Comparison of ENCODE assay signal across 4 cellular contexts in genomic region chr16:18995406-18995805, GRCh38. TPM values are rescaled to one million over a fixed set of nuclear protein-coding genes. Genes with fewer than 3 reads are reported as not detected.
"Had no signal": no experiment of that assay in that cellular context is flagged by ENCODE, and none has a peak within 500 bp of the region (broad histone marks: within the 10 kb centered on the region; RNA-seq: fewer than 3 reads in every experiment).

No MANE protein-coding gene starts in this region.

RNA-seq across cellular contexts. Expression of gene TMC7, which starts 11.7 kb away (rescaled TPM):
- total RNA-seq: activated CD4-positive, alpha-beta memory T cell treated with anti-CD3 and anti-CD28 coated beads, Interleukin-2, amount 10 ng/mL, durations not matched to agents 7 days and 5 days; activated CD4-positive, alpha-beta T cell treated with anti-CD3 and anti-CD28 coated beads, Interleukin-2, amount 10 ng/mL, durations not matched to agents 7 days and 5 days; activated naive CD4-positive, alpha-beta T cell treated with anti-CD3 and anti-CD28 coated beads, Interleukin-2, amount 50 U/mL, for 72 hours; activated naive CD8-positive, alpha-beta T cell treated with anti-CD3 and anti-CD28 coated beads, Interleukin-2, amount 10 ng/mL, durations not matched to agents 7 days and 5 days had no signal
